In genomic region chr19:45475537-45476348, GRCh38 we compare ENCODE assay signal across 14 cellular contexts. TPM values are rescaled to one million over a fixed set of nuclear protein-coding genes. Genes with fewer than 3 reads are reported as not detected.
DNase-seq lines count a peak whose midpoint lies in the region; TF ChIP-seq lines count a peak whose summit lies in the region.
"Had no signal": no experiment of that assay in that cellular context is flagged by ENCODE, and none has a peak within 500 bp of the region (broad histone marks: within the 10 kb centered on the region; RNA-seq: fewer than 3 reads in every experiment).

No MANE protein-coding gene starts in this region.

- H3K36me3 Mint-ChIP-seq in activated naive CD4-positive, alpha-beta T cell treated with anti-CD3 and anti-CD28 coated beads for 36 hours (ENCODE audit: low read depth): peaks cover 8% of the 10 kb centered on the region

- H3K9me3 Mint-ChIP-seq in activated naive CD4-positive, alpha-beta T cell treated with anti-CD3 and anti-CD28 coated beads for 36 hours: no peaks in the 10 kb centered on the region
- H3K9me3 Mint-ChIP-seq: activated naive CD8-positive, alpha-beta T cell treated with anti-CD3 and anti-CD28 coated beads, Interleukin-2, amount 50 U/mL, for 24 hours had no signal

- peaks cover 19% of the 10 kb centered on the region for H3K27me3 Mint-ChIP-seq in activated naive CD4-positive, alpha-beta T cell treated with anti-CD3 and anti-CD28 coated beads for 36 hours (ENCODE audit: low read depth)

- H3K4me3 Mint-ChIP-seq in activated naive CD4-positive, alpha-beta T cell treated with anti-CD3 and anti-CD28 coated beads for 36 hours: no peak overlapping the region
- H3K4me3 Mint-ChIP-seq: activated naive CD8-positive, alpha-beta T cell treated with anti-CD3 and anti-CD28 coated beads, Interleukin-2, amount 50 U/mL, for 24 hours had no signal

- H3K4me1 Mint-ChIP-seq in activated naive CD4-positive, alpha-beta T cell treated with anti-CD3 and anti-CD28 coated beads for 36 hours (ENCODE audit: low read depth): peaks cover 37% of the 10 kb centered on the region

- no peak for TF ChIP-seq CTCF in VCaP (conservative IDR thresholded peaks at IDR 0.05)

- intact Hi-C loops in activated naive CD4-positive, alpha-beta T cell treated with anti-CD3 and anti-CD28 coated beads for 36 hours (cut with micrococcal nuclease): loop anchor here (5.0 kb wide), 1 partner anchor 223 kb away; the partner anchor contains the start of gene MARK4

- H3K27ac ChIP-seq in VCaP: peak overlapping the region; percentile 28

- peak; percentile 49 for DNase-seq in activated T-cell treated with anti-CD3 and anti-CD28 coated beads, Interleukin-2, amount 50 U/mL, for 1 hour
- DNase-seq in activated T-cell treated with anti-CD3 and anti-CD28 coated beads, Interleukin-2, amount 50 U/mL, for 48 hours: no peak
- peak; percentile 55 for DNase-seq in fibroblast of gingiva (ENCODE audit: low read depth)
- DNase-seq in renal cortical epithelial cell (ENCODE audit: low read depth): peak; percentile 70
- DNase-seq in GDM1 (lab: John Stamatoyannopoulos, UW): no peak
- DNase-seq in activated naive CD4-positive, alpha-beta T cell treated with anti-CD3 and anti-CD28 coated beads for 36 hours: no peak
- DNase-seq in NCI-H748 (lab: John Stamatoyannopoulos, UW; ENCODE audit: unreplicated experiment): no peak
- DNase-seq: activated naive CD8-positive, alpha-beta T cell treated with anti-CD3 and anti-CD28 coated beads, Interleukin-2, amount 50 U/mL, for 24 hours; GOT3; NCI-H187; SIG-M5; T-helper 9 cell had no signal

- CTCF ChIA-PET in activated naive CD4-positive, alpha-beta T cell treated with anti-CD3 and anti-CD28 coated beads for 36 hours (lab: Charles Lee): interaction anchor here (0.6 to 18.6 kb wide), 5 partner anchors 28 to 203 kb away, joined by 3 to 351 read pairs (median 3); no protein-coding TSS in a partner anchor

- no peak overlapping the region for H3K27ac Mint-ChIP-seq in activated naive CD4-positive, alpha-beta T cell treated with anti-CD3 and anti-CD28 coated beads for 36 hours
- H3K27ac Mint-ChIP-seq: activated naive CD8-positive, alpha-beta T cell treated with anti-CD3 and anti-CD28 coated beads, Interleukin-2, amount 50 U/mL, for 24 hours had no signal

RNA-seq across cellular contexts. Expression of gene FOSB, which starts 7.9 kb away (rescaled TPM):
- 1.4 and 18.3 TPM in 2 replicates for total RNA-seq in renal cortical epithelial cell
- total RNA-seq in activated naive CD4-positive, alpha-beta T cell treated with anti-CD3 and anti-CD28 coated beads for 36 hours: 1 to 10 TPM; 8.0 to 8.7 TPM

RNA-seq across cellular contexts. Expression of gene RTN2, which starts 21.1 kb away (rescaled TPM):
- total RNA-seq in renal cortical epithelial cell: 5.8 and 20.0 TPM in 2 replicates
- total RNA-seq in activated naive CD4-positive, alpha-beta T cell treated with anti-CD3 and anti-CD28 coated beads for 36 hours: under 1 TPM; 0.69 to 0.84 TPM

RNA-seq across cellular contexts. Expression of gene PPM1N, which starts 22.5 kb away (rescaled TPM):
- total RNA-seq in renal cortical epithelial cell: 0.75 and 1.0 TPM in 2 replicates
- 1 to 10 TPM; 2.3 to 2.5 TPM for total RNA-seq in activated naive CD4-positive, alpha-beta T cell treated with anti-CD3 and anti-CD28 coated beads for 36 hours
- total RNA-seq: cerebellum had no signal

RNA-seq across cellular contexts. Expression of gene VASP, which starts 31.5 kb away (rescaled TPM):
- total RNA-seq in renal cortical epithelial cell: 66.0 and 224 TPM in 2 replicates
- total RNA-seq in activated naive CD4-positive, alpha-beta T cell treated with anti-CD3 and anti-CD28 coated beads for 36 hours: 10 to 100 TPM; 94.5 to 99.6 TPM

RNA-seq across cellular contexts. Expression of gene ERCC1, which starts 52.0 kb away (rescaled TPM):
- total RNA-seq in renal cortical epithelial cell: 41.9 and 54.7 TPM in 2 replicates
- 10 to 100 TPM; 28.9 to 30.7 TPM for total RNA-seq in activated naive CD4-positive, alpha-beta T cell treated with anti-CD3 and anti-CD28 coated beads for 36 hours

Comparison
In these comparisons a context has a peak if more than half of its experiments do, and no peak if none do; other contexts are left out.
1. DNase-seq: peak in activated T-cell treated with anti-CD3 and anti-CD28 coated beads, Interleukin-2, amount 50 U/mL, for 1 hour (single experiment), fibroblast of gingiva (single experiment) and renal cortical epithelial cell (single experiment); none in activated T-cell treated with anti-CD3 and anti-CD28 coated beads, Interleukin-2, amount 50 U/mL, for 48 hours (0 of 2), GDM1 (single experiment), activated naive CD4-positive, alpha-beta T cell treated with anti-CD3 and anti-CD28 coated beads for 36 hours (single experiment) and NCI-H748 (single experiment).